ENCODE assay signal across 15 cellular contexts in genomic region chr10:65501259-65501658, GRCh38.
DNase-seq lines count a peak whose midpoint lies in the region; ATAC-seq and TF ChIP-seq lines count a peak whose summit lies in the region.
"Had no signal": no experiment of that assay in that cellular context is flagged by ENCODE, and none has a peak within 500 bp of the region (broad histone marks: within the 10 kb centered on the region; RNA-seq: fewer than 3 reads in every experiment).

No MANE protein-coding gene starts in this region.

- H2BK120ac ChIP-seq in mesenchymal stem cell (ENCODE audit: low read depth, low read length): no peak overlapping the region

- TF ChIP-seq CTCF in OCI-LY3 (IDR thresholded peaks at IDR 0.05; ENCODE audit: low read depth, low read length) (no peak), smooth muscle cell (IDR thresholded peaks at IDR 0.05; ENCODE audit: borderline replicate concordance, insufficient read depth, poor library complexity, severe bottlenecking) (no peak)

- H3K4me3 ChIP-seq in OCI-LY3 (ENCODE audit: low read length) (no peak overlapping the region), smooth muscle cell (no peak overlapping the region), mesenchymal stem cell (ENCODE audit: insufficient read depth in 1 of 2, low read depth in 1 of 2, low read length in 2 of 2) (no peak overlapping the region)

- H2AK5ac ChIP-seq in mesenchymal stem cell (ENCODE audit: low read length, severe bottlenecking): no peak overlapping the region

- peak; percentile 91 to 96 for ATAC-seq in activated CD4-positive, CD25-positive, alpha-beta regulatory T cell treated with anti-CD3 and anti-CD28 coated beads, Interleukin-2, amount 50 U/mL, for 24 hours
- ATAC-seq in HG02852 (IDR thresholded peaks at IDR 0.05; ENCODE audit: unreplicated experiment): peak; percentile 92
- ATAC-seq: esophagus mucosa, Panc1 had no signal

- H3K23ac ChIP-seq in mesenchymal stem cell (ENCODE audit: low read length in 2 of 2): no peak overlapping the region

- H3K4me2 ChIP-seq in OCI-LY3 (ENCODE audit: low read length): peak overlapping the region; percentile 64
- no peak overlapping the region for H3K4me2 ChIP-seq in smooth muscle cell
- H3K4me2 ChIP-seq in mesenchymal stem cell (ENCODE audit: low read length, poor library complexity, severe bottlenecking): no peak overlapping the region

- no peak overlapping the region for H2BK5ac ChIP-seq in mesenchymal stem cell (ENCODE audit: low read depth, low read length, poor library complexity, severe bottlenecking)

- no peak overlapping the region for H4K91ac ChIP-seq in mesenchymal stem cell (ENCODE audit: low read length)

- H2AFZ ChIP-seq in OCI-LY3 (ENCODE audit: low read depth, low read length) (peak overlapping the region; percentile 52; the same call in 1 of the 2 replicates), smooth muscle cell (ENCODE audit: low read depth) (peak overlapping the region; percentile 15), mesenchymal stem cell (ENCODE audit: low read depth, low read length) (no peak overlapping the region)

- WGBS in smooth muscle cell (ENCODE audit: low lambda C conversion rate): 85% methylated on average over 3 of the region's 3 CpGs
- whole genome bisulfite sequencing in mesenchymal stem cell: 95% methylated on average over 3 of the region's 3 CpGs

- H4K8ac ChIP-seq in mesenchymal stem cell (ENCODE audit: low read length): no peak overlapping the region

- DNase-seq in activated CD4-positive, CD25-positive, alpha-beta regulatory T cell treated with anti-CD3 and anti-CD28 coated beads, Interleukin-2, amount 50 U/mL, for 72 hours: no peak
- DNase-seq in smooth muscle cell (lab: John Stamatoyannopoulos, UW; ENCODE audit: unreplicated experiment) (no peak), retina (no peak), SK-N-DZ (ENCODE audit: low spot score) (no peak), mesenchymal stem cell (no peak)
- DNase-seq: activated CD8-positive, alpha-beta memory T cell treated with anti-CD3 and anti-CD28 coated beads for 24 hours; GOT3; hippocampal formation; mammary epithelial cell; nucleus accumbens had no signal

- peak overlapping the region; percentile 83 for H3K27ac ChIP-seq in OCI-LY3 (ENCODE audit: low read length)
- H3K27ac ChIP-seq in smooth muscle cell (ENCODE audit: low read depth): no peak overlapping the region
- H3K27ac ChIP-seq in mesenchymal stem cell (ENCODE audit: low read length, poor library complexity, severe bottlenecking): no peak overlapping the region

- H3K79me1 ChIP-seq in mesenchymal stem cell (replicated peaks; ENCODE audit: low read length, poor library complexity, severe bottlenecking): no peaks in the 10 kb centered on the region

- H3K4me1 ChIP-seq in OCI-LY3 (ENCODE audit: low read length) (peaks cover 19% of the 10 kb centered on the region), smooth muscle cell (ENCODE audit: low read depth) (no peaks in the 10 kb centered on the region), mesenchymal stem cell (ENCODE audit: control insufficient read depth, insufficient read depth, low read depth, low read length) (no peaks in the 10 kb centered on the region)

- no peaks in the 10 kb centered on the region for H3F3A ChIP-seq in smooth muscle cell (ENCODE audit: low read depth)

- no peaks in the 10 kb centered on the region for H3K9me3 ChIP-seq in OCI-LY3 (ENCODE audit: insufficient read depth, low read length)
- no peaks in the 10 kb centered on the region for H3K9me3 ChIP-seq in smooth muscle cell (replicated peaks; ENCODE audit: low read depth)
- peaks cover under 1% of the 10 kb centered on the region for H3K9me3 ChIP-seq in mesenchymal stem cell (ENCODE audit: control insufficient read depth, low read length)

- no peak overlapping the region for H3K14ac ChIP-seq in mesenchymal stem cell (ENCODE audit: low read length in 2 of 2)

- no peak overlapping the region for H3K18ac ChIP-seq in mesenchymal stem cell (ENCODE audit: low read depth in 1 of 2, low read length in 2 of 2)

- H3K27me3 ChIP-seq in OCI-LY3 (ENCODE audit: low read depth, low read length): no peaks in the 10 kb centered on the region
- H3K27me3 ChIP-seq in smooth muscle cell (ENCODE audit: low read depth): no peaks in the 10 kb centered on the region
- H3K27me3 ChIP-seq in mesenchymal stem cell (ENCODE audit: control insufficient read depth in 1 of 2, insufficient read depth in 1 of 2, low read length in 2 of 2): no peaks in the 10 kb centered on the region

- H3K36me3 ChIP-seq in OCI-LY3 (replicated peaks; ENCODE audit: low read depth, low read length) (peaks cover 7% of the 10 kb centered on the region), smooth muscle cell (ENCODE audit: low read depth) (no peaks in the 10 kb centered on the region), mesenchymal stem cell (ENCODE audit: control insufficient read depth in 1 of 2, insufficient read depth in 2 of 2, low read depth in 1 of 2, low read length in 2 of 2) (no peaks in the 10 kb centered on the region)

- no peak overlapping the region for H2BK15ac ChIP-seq in mesenchymal stem cell (ENCODE audit: low read depth, poor library complexity, severe bottlenecking)

- no peaks in the 10 kb centered on the region for H4K20me1 ChIP-seq in OCI-LY3 (ENCODE audit: insufficient read depth, low read length)
- no peaks in the 10 kb centered on the region for H4K20me1 ChIP-seq in smooth muscle cell (ENCODE audit: low read depth)

- no peaks in the 10 kb centered on the region for H3K79me2 ChIP-seq in OCI-LY3 (ENCODE audit: low read length)
- no peaks in the 10 kb centered on the region for H3K79me2 ChIP-seq in smooth muscle cell (ENCODE audit: low read depth)

- H3K4ac ChIP-seq in mesenchymal stem cell (ENCODE audit: low read depth in 1 of 2, low read length in 2 of 2): no peak overlapping the region

- H2BK12ac ChIP-seq in mesenchymal stem cell (ENCODE audit: low read length in 2 of 2): no peak overlapping the region

- H3K9ac ChIP-seq in OCI-LY3 (ENCODE audit: low read length) (peak overlapping the region; percentile 57; the same call in 1 of the 2 replicates), smooth muscle cell (ENCODE audit: low read depth) (no peak overlapping the region), mesenchymal stem cell (ENCODE audit: low read length) (no peak overlapping the region)
